Comparison of ENCODE assay signal across 9 cellular contexts in the genomic region with DNA sequence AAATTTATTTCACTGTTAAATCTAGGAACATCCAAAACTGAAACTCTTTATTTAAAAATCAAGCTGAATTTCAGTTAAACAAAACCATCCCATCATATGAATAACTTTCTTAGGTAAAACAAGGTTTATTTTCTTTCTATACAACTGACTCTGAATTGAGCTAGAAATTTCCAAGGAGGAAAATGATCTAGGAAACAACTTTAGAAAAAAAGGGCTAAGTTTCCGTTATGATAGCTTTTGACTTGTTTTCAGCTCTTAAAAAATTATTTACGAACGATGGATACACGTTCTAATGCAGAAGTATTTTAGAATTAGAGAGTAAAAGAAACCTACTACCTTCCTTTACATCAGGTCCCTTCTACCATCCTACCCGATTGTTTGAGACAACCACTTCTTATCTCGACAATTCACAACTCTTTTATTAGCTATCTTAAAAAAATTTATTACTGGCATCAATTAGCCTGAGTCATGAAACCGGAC. TPM values are rescaled to one million over a fixed set of nuclear protein-coding genes. Genes with fewer than 3 reads are reported as not detected.
DNase-seq lines count a peak whose midpoint lies in the region; ATAC-seq and TF ChIP-seq lines count a peak whose summit lies in the region.
"Had no signal": no experiment of that assay in that cellular context is flagged by ENCODE, and none has a peak within 500 bp of the region (broad histone marks: within the 10 kb centered on the region; RNA-seq: fewer than 3 reads in every experiment).

No MANE protein-coding gene starts in this region.

- ATAC-seq in left colon (no peak), GM21786 (IDR thresholded peaks at IDR 0.05; ENCODE audit: unreplicated experiment) (no peak)

- H3K27me3 ChIP-seq in H7 (ENCODE audit: control insufficient read depth, insufficient read depth, low read length) (no peaks in the 10 kb centered on the region), Karpas-422 (ENCODE audit: low read length) (0 out of 2 replicates have a peak, but pooled peaks cover 2% of the 10 kb centered on the region)

- H3K79me2 ChIP-seq in Karpas-422 (ENCODE audit: low read length): no peaks in the 10 kb centered on the region

- DNase-seq in H7 (no peak), foreskin fibroblast (no peak), skeletal muscle cell (ENCODE audit: low read depth) (no peak), Karpas-422 (no peak), left colon (no peak), hepatic stellate cell (ENCODE audit: low spot score) (no peak)
- DNase-seq: foreskin melanocyte had no signal

- TF ChIP-seq CTCF in VCaP (conservative IDR thresholded peaks at IDR 0.05) (no peak), foreskin fibroblast (IDR thresholded peaks at IDR 0.05; ENCODE audit: low read depth, low read length) (no peak)

- H3K36me3 ChIP-seq in H7 (replicated peaks; ENCODE audit: control insufficient read depth, insufficient read depth, low read length): no peaks in the 10 kb centered on the region
- H3K36me3 ChIP-seq in Karpas-422 (ENCODE audit: insufficient read depth, low read length): no peaks in the 10 kb centered on the region

- no peak overlapping the region for H3K9ac ChIP-seq in Karpas-422 (ENCODE audit: low read length)

- H3K9me2 ChIP-seq in Karpas-422 (replicated peaks; ENCODE audit: insufficient read depth, low read length): no peaks in the 10 kb centered on the region

- H3K9me3 ChIP-seq in Karpas-422 (ENCODE audit: low read length): no peaks in the 10 kb centered on the region

- intact Hi-C loops in left colon (cut with DNase I, micrococcal nuclease): no loop called here

- peak overlapping the region; percentile 98 for H3K4me3 ChIP-seq in H7 (ENCODE audit: insufficient read depth, low read depth, low read length)
- peak overlapping the region; percentile 69 to 83 for H3K4me3 ChIP-seq in foreskin fibroblast (ENCODE audit: low read depth in 1 of 2, low read length in 2 of 2)
- H3K4me3 ChIP-seq in skeletal muscle cell (ENCODE audit: low read depth, low read length): peak overlapping the region; percentile 87
- H3K4me3 ChIP-seq in Karpas-422 (ENCODE audit: low read length): no peak overlapping the region

- H3K27ac ChIP-seq in VCaP (peak overlapping the region; percentile 100), Karpas-422 (ENCODE audit: low read length) (no peak overlapping the region)

- no peak overlapping the region for H2AFZ ChIP-seq in Karpas-422 (ENCODE audit: low read length)

- no peak overlapping the region for H3K4me2 ChIP-seq in Karpas-422 (ENCODE audit: low read depth, low read length, poor library complexity, severe bottlenecking)

- no peaks in the 10 kb centered on the region for H4K20me1 ChIP-seq in Karpas-422 (ENCODE audit: insufficient read depth, low read depth, low read length)

- H3K4me1 ChIP-seq in Karpas-422 (ENCODE audit: low read length): peaks cover 9% of the 10 kb centered on the region

RNA-seq across cellular contexts. Expression of gene IGF1R, which starts 1.8 kb away (rescaled TPM):
- total RNA-seq in H7 (2014; rRNA removed; shearing (Covaris generic)): 33.0 and 50.2 TPM in 2 replicates
- total RNA-seq in Karpas-422 (2014; rRNA removed; shearing (Covaris generic); ENCODE audit: low replicate concordance): 0.56 and 5.4 TPM in 2 replicates
- 10 to 100 TPM; 40.2 to 42.0 TPM for total RNA-seq in left colon
